38 cellular contexts compared by ENCODE assay signal in the genomic region with DNA sequence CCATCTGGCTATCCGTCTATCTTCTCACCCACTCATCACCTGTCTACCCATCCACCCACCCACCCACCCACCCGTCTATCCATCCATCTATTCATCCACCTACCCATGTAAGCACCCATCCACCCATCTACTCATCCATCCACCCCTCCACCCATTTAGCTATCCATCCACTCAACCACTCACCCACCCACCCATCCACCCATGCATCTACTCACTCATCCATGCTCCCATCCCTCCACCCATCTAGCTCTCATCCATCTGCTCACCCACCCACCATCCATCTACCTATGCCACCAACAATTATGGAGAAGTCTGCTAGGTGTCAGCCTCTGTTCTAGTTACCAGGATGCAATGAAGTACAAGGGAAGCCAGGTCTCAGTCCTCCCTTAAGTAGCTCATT. TPM values are rescaled to one million over a fixed set of nuclear protein-coding genes. Genes with fewer than 3 reads are reported as not detected.
"Had no signal": no experiment of that assay in that cellular context is flagged by ENCODE, and none has a peak within 500 bp of the region (broad histone marks: within the 10 kb centered on the region; RNA-seq: fewer than 3 reads in every experiment).

No MANE protein-coding gene starts in this region.

- H3K27me3 ChIP-seq: adrenal gland, gastrocnemius medialis, heart left ventricle had no signal

- H3K4me3 ChIP-seq: adrenal gland, esophagus squamous epithelium, gastrocnemius medialis, heart left ventricle had no signal

- DNase-seq: activated CD4-positive, alpha-beta memory T cell treated with anti-CD3 and anti-CD28 coated beads for 36 hours; activated CD4-positive, alpha-beta T cell treated with anti-CD3 and anti-CD28 coated beads for 36 hours; activated CD4-positive, alpha-beta T cell treated with anti-CD3 and anti-CD28 coated beads, Interleukin-2, amount 10 ng/mL, durations not matched to agents 24 days and 14 days; activated CD4-positive, CD25-positive, alpha-beta regulatory T cell; activated CD4-positive, CD25-positive, alpha-beta regulatory T cell treated with anti-CD3 and anti-CD28 coated beads, Interleukin-2, amount 50 U/mL, for 72 hours; activated CD8-positive, alpha-beta memory T cell treated with anti-CD3 and anti-CD28 coated beads, Interleukin-2, amount 10 ng/mL, durations not matched to agents 7 days and 5 days; activated CD8-positive, alpha-beta memory T cell treated with anti-CD3 and anti-CD28 coated beads, Interleukin-2, amount 50 U/mL, for 4 hours; activated CD8-positive, alpha-beta T cell treated with anti-CD3 and anti-CD28 coated beads, Interleukin-2, amount 10 ng/mL, durations not matched to agents 7 days and 5 days; activated effector memory CD4-positive, alpha-beta T cell treated with anti-CD3 and anti-CD28 coated beads, Interleukin-2, amount 50 U/mL, for 16 hours; activated naive CD4-positive, alpha-beta T cell treated with anti-CD3 and anti-CD28 coated beads for 36 hours; activated naive CD8-positive, alpha-beta T cell treated with anti-CD3 and anti-CD28 coated beads for 36 hours; activated naive CD8-positive, alpha-beta T cell treated with anti-CD3 and anti-CD28 coated beads, Interleukin-2, amount 50 U/mL, for 24 hours; activated T-cell treated with anti-CD3 and anti-CD28 coated beads, Interleukin-2, amount 50 U/mL, for 1 hour; activated T-cell treated with anti-CD3 and anti-CD28 coated beads, Interleukin-2, amount 50 U/mL, for 48 hours; amygdala; aorta; caudate nucleus; cortex of kidney; dermis blood vessel endothelial cell; effector CD4-positive, alpha-beta T cell; effector memory CD8-positive, alpha-beta T cell; esophagus squamous epithelium; gastrocnemius medialis; glutamatergic neuron; heart left ventricle; T-helper 2 cell had no signal

- FAIRE-seq: colon, endothelial cell of umbilical vein had no signal

- H3K9me3 ChIP-seq: adrenal gland, esophagus squamous epithelium, gastrocnemius medialis, heart left ventricle had no signal

- ATAC-seq: activated CD4-positive, alpha-beta T cell treated with anti-CD3 and anti-CD28 coated beads for 36 hours; activated CD8-positive, alpha-beta memory T cell treated with anti-CD3 and anti-CD28 coated beads, Interleukin-2, amount 10 ng/mL, durations not matched to agents 7 days and 5 days; activated CD8-positive, alpha-beta T cell treated with anti-CD3 and anti-CD28 coated beads, Interleukin-2, amount 10 ng/mL, durations not matched to agents 7 days and 5 days; activated naive CD8-positive, alpha-beta T cell treated with anti-CD3 and anti-CD28 coated beads, Interleukin-2, amount 50 U/mL, for 24 hours; effector memory CD8-positive, alpha-beta T cell; gastrocnemius medialis; heart left ventricle had no signal

- H3K27ac ChIP-seq: adrenal gland, epithelial cell of prostate, heart left ventricle had no signal

RNA-seq across cellular contexts. Expression of gene EXOC3L4, which starts 39.9 kb away (rescaled TPM):
- total RNA-seq: activated CD4-positive, alpha-beta memory T cell treated with anti-CD3 and anti-CD28 coated beads for 36 hours; activated CD4-positive, alpha-beta T cell treated with anti-CD3 and anti-CD28 coated beads for 36 hours; activated CD4-positive, alpha-beta T cell treated with anti-CD3 and anti-CD28 coated beads, Interleukin-2, amount 10 ng/mL, durations not matched to agents 24 days and 14 days; activated CD8-positive, alpha-beta memory T cell treated with anti-CD3 and anti-CD28 coated beads for 36 hours; activated CD8-positive, alpha-beta memory T cell treated with anti-CD3 and anti-CD28 coated beads, Interleukin-2, amount 10 ng/mL, durations not matched to agents 7 days and 5 days; activated CD8-positive, alpha-beta T cell treated with anti-CD3 and anti-CD28 coated beads, Interleukin-2, amount 10 ng/mL, durations not matched to agents 7 days and 5 days; activated naive CD4-positive, alpha-beta T cell treated with anti-CD3 and anti-CD28 coated beads for 36 hours; activated naive CD8-positive, alpha-beta T cell treated with anti-CD3 and anti-CD28 coated beads for 36 hours; activated T-helper 1 cell treated with anti-CD3 and anti-CD28 coated beads, Interleukin-12 subunit alpha, Interleukin-12 subunit beta, Interleukin-2, Interleukin-4 antibody, amounts not matched to agents 30 ng/mL and 10 ng/mL and 1 ng/mL, durations not matched to agents 14 hours and 24 hours and 36 hours; activated T-helper 2 cell treated with anti-CD3 and anti-CD28 coated beads, Interferon-gamma antibody, Interleukin-2, Interleukin-4, amounts not matched to agents 10 μg/mL and 5 μg/mL and 100 μg/mL, durations not matched to agents 14 hours and 24 hours and 36 hours; chondrocyte; dermis blood vessel endothelial cell; endothelial cell of umbilical vein; fibroblast of villous mesenchyme; T-helper 1 cell treated with Interleukin-12 subunit alpha and Interleukin-12 subunit beta and Interleukin-4 antibody, amounts not matched to agents 30 ng/mL and 1 ng/mL, for 36 hours had no signal
- polyA plus RNA-seq: endothelial cell of umbilical vein had no signal

RNA-seq across cellular contexts. Expression of gene LBHD2, which starts 50.4 kb away (rescaled TPM):
- total RNA-seq: activated CD4-positive, alpha-beta memory T cell treated with anti-CD3 and anti-CD28 coated beads for 36 hours; activated CD4-positive, alpha-beta T cell treated with anti-CD3 and anti-CD28 coated beads for 36 hours; activated CD4-positive, alpha-beta T cell treated with anti-CD3 and anti-CD28 coated beads, Interleukin-2, amount 10 ng/mL, durations not matched to agents 24 days and 14 days; activated CD8-positive, alpha-beta memory T cell treated with anti-CD3 and anti-CD28 coated beads for 36 hours; activated CD8-positive, alpha-beta memory T cell treated with anti-CD3 and anti-CD28 coated beads, Interleukin-2, amount 10 ng/mL, durations not matched to agents 7 days and 5 days; activated CD8-positive, alpha-beta T cell treated with anti-CD3 and anti-CD28 coated beads, Interleukin-2, amount 10 ng/mL, durations not matched to agents 7 days and 5 days; activated naive CD4-positive, alpha-beta T cell treated with anti-CD3 and anti-CD28 coated beads for 36 hours; activated naive CD8-positive, alpha-beta T cell treated with anti-CD3 and anti-CD28 coated beads for 36 hours; activated T-helper 1 cell treated with anti-CD3 and anti-CD28 coated beads, Interleukin-12 subunit alpha, Interleukin-12 subunit beta, Interleukin-2, Interleukin-4 antibody, amounts not matched to agents 30 ng/mL and 10 ng/mL and 1 ng/mL, durations not matched to agents 14 hours and 24 hours and 36 hours; activated T-helper 2 cell treated with anti-CD3 and anti-CD28 coated beads, Interferon-gamma antibody, Interleukin-2, Interleukin-4, amounts not matched to agents 10 μg/mL and 5 μg/mL and 100 μg/mL, durations not matched to agents 14 hours and 24 hours and 36 hours; adrenal gland; aorta; chondrocyte; dermis blood vessel endothelial cell; endothelial cell of umbilical vein; fibroblast of lung; fibroblast of villous mesenchyme; gastrocnemius medialis; heart left ventricle; T-helper 1 cell treated with Interleukin-12 subunit alpha and Interleukin-12 subunit beta and Interleukin-4 antibody, amounts not matched to agents 30 ng/mL and 1 ng/mL, for 36 hours had no signal
- polyA plus RNA-seq: adrenal gland, aorta, endothelial cell of umbilical vein, esophagus, fibroblast of lung had no signal
